ENCODE assay signal across 27 cellular contexts in genomic region chr5:40226906-40227305, GRCh38.
"Had no signal": no experiment of that assay in that cellular context is flagged by ENCODE, and none has a peak within 500 bp of the region (broad histone marks: within the 10 kb centered on the region; RNA-seq: fewer than 3 reads in every experiment).

No MANE protein-coding gene starts in this region.

- H3K9me3 ChIP-seq: ascending aorta, gastroesophageal sphincter, psoas muscle, right atrium auricular region, spleen, testis had no signal

- H3K79me2 ChIP-seq: hepatocyte, parathyroid adenoma had no signal

- ATAC-seq: gastroesophageal sphincter; left cardiac atrium; left ventricle myocardium superior; psoas muscle; stimulated activated naive CD8-positive, alpha-beta T cell treated with anti-CD3 and anti-CD28 coated beads, Interleukin-15, Interleukin-2, amounts not matched to agents 100 U/mL and 50 U/mL, for 24 hours had no signal

- H3K9ac ChIP-seq: parathyroid adenoma had no signal

- H3K4me1 Mint-ChIP-seq: neural crest cell had no signal

- H3K36me3 ChIP-seq: ascending aorta, gastroesophageal sphincter, right atrium auricular region, spleen had no signal

- H3K27me3 ChIP-seq: ascending aorta, gastroesophageal sphincter, hepatocyte, right atrium auricular region, spleen, testis had no signal

- H3K27ac ChIP-seq: ascending aorta, coronary artery, dorsolateral prefrontal cortex, gastroesophageal sphincter, hepatocyte, parathyroid adenoma, psoas muscle, right atrium auricular region, spleen, testis had no signal

- H3K9me3 Mint-ChIP-seq: activated naive CD4-positive, alpha-beta T cell treated with anti-CD3 and anti-CD28 coated beads for 36 hours; activated naive CD8-positive, alpha-beta T cell treated with anti-CD3 and anti-CD28 coated beads for 36 hours; activated T-helper 1 cell treated with anti-CD3 and anti-CD28 coated beads, Interleukin-12 subunit alpha, Interleukin-12 subunit beta, Interleukin-2, Interleukin-4 antibody, amounts not matched to agents 30 ng/mL and 10 ng/mL and 1 ng/mL, durations not matched to agents 14 hours and 24 hours and 36 hours; brain; naive B cell; neural crest cell had no signal

- H3K27ac Mint-ChIP-seq: activated naive CD4-positive, alpha-beta T cell treated with anti-CD3 and anti-CD28 coated beads for 36 hours; activated naive CD8-positive, alpha-beta T cell treated with anti-CD3 and anti-CD28 coated beads for 36 hours; activated T-helper 1 cell treated with anti-CD3 and anti-CD28 coated beads, Interleukin-12 subunit alpha, Interleukin-12 subunit beta, Interleukin-2, Interleukin-4 antibody, amounts not matched to agents 30 ng/mL and 10 ng/mL and 1 ng/mL, durations not matched to agents 14 hours and 24 hours and 36 hours; brain; naive B cell had no signal

- H2AFZ ChIP-seq: hepatocyte, parathyroid adenoma had no signal

- H3K4me1 ChIP-seq: ascending aorta, gastroesophageal sphincter, parathyroid adenoma, psoas muscle, right atrium auricular region, testis had no signal

- H3K4me3 ChIP-seq: ascending aorta, coronary artery, dorsolateral prefrontal cortex, gastroesophageal sphincter, hepatocyte, psoas muscle, right atrium auricular region, spleen, testis had no signal

- H3K4me3 Mint-ChIP-seq: activated naive CD4-positive, alpha-beta T cell treated with anti-CD3 and anti-CD28 coated beads for 36 hours; activated naive CD8-positive, alpha-beta T cell treated with anti-CD3 and anti-CD28 coated beads for 36 hours; activated T-helper 1 cell treated with anti-CD3 and anti-CD28 coated beads, Interleukin-12 subunit alpha, Interleukin-12 subunit beta, Interleukin-2, Interleukin-4 antibody, amounts not matched to agents 30 ng/mL and 10 ng/mL and 1 ng/mL, durations not matched to agents 14 hours and 24 hours and 36 hours; brain; naive B cell; neural crest cell had no signal

- H3K4me2 ChIP-seq: hepatocyte had no signal

- DNase-seq: activated CD4-positive, alpha-beta T cell treated with anti-CD3 and anti-CD28 coated beads for 1 hour; activated CD8-positive, alpha-beta memory T cell treated with anti-CD3 and anti-CD28 coated beads for 24 hours; activated effector memory CD4-positive, alpha-beta T cell treated with anti-CD3 and anti-CD28 coated beads, Interleukin-2, amount 50 U/mL, for 16 hours; activated naive CD4-positive, alpha-beta T cell treated with anti-CD3 and anti-CD28 coated beads for 36 hours; activated naive CD8-positive, alpha-beta T cell treated with anti-CD3 and anti-CD28 coated beads for 36 hours; dorsolateral prefrontal cortex; effector memory CD4-positive, alpha-beta T cell; left cardiac atrium; left ventricle myocardium superior; mammary epithelial cell; naive B cell; nucleus accumbens; psoas muscle; spleen; stimulated activated naive CD8-positive, alpha-beta T cell treated with anti-CD3 and anti-CD28 coated beads, Interleukin-15, Interleukin-2, amounts not matched to agents 100 U/mL and 50 U/mL, for 24 hours; T-helper 2 cell; testis; trophoblast cell had no signal

- H3K27me3 Mint-ChIP-seq: activated naive CD8-positive, alpha-beta T cell treated with anti-CD3 and anti-CD28 coated beads for 36 hours; brain had no signal

- H3K36me3 Mint-ChIP-seq: brain, naive B cell had no signal
